Comparison of ENCODE assay signal across 20 cellular contexts in the genomic region with DNA sequence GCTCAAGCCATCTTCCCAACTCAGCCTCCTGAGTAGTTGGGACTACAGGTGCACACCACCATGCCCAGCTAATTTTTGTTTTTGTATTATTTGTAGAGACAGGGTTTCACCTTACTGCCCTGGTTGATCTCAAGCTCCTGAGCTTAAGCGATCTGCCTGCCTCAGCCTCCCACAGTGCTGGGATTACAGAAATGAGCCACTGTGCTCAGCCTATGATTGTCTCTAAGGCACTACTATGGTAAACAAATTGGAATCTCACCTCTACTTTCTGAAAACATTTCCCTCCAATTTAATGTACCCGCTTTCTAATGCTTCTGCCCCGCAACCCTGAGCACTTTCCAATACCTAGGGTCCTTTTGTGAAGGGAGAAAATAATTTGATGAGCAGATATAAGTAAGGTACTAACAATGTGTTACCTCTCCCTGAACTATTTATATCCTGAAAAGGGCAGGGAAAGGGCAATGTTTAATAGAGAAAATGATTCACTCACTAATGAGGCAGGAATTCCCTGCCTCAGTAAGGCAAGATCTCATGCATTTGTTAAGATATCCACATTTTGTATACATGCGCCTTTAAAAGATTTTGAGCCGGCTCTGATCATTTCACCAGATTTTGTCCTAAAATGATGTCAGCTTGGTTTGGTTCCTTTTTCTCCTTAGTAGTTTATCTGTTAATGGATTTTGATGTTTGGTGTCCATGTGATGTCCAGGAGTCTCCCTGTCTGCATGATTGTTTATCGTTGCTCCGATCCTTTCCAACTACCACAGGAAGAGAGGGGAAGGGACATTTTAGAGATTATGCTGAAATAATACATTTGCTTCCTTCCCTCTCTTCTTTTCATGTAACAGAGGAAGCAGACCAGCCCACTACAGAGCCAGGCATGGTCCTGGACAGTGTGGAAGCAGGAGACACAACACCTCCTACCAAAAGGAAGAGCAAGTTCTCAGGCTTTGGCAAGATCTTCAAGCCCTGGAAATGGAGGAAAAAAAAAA. TPM values are rescaled to one million over a fixed set of nuclear protein-coding genes. Genes with fewer than 3 reads are reported as not detected.
A peak's percentile ranks its signal among the peaks of the same experiment; 100 is the strongest.
DNase-seq lines count a peak whose midpoint lies in the region; ATAC-seq and TF ChIP-seq lines count a peak whose summit lies in the region.
"Had no signal": no experiment of that assay in that cellular context is flagged by ENCODE, and none has a peak within 500 bp of the region (broad histone marks: within the 10 kb centered on the region; RNA-seq: fewer than 3 reads in every experiment).

No MANE protein-coding gene starts in this region.

- H3K9me3 Mint-ChIP-seq in nephron, result no peaks in the 10 kb centered on the region
- H3K9me3 Mint-ChIP-seq: activated CD4-positive, alpha-beta memory T cell treated with anti-CD3 and anti-CD28 coated beads, Interleukin-2, amount 10 ng/mL, durations not matched to agents 7 days and 5 days; stimulated activated naive CD8-positive, alpha-beta T cell treated with anti-CD3 and anti-CD28 coated beads, Interleukin-15, Interleukin-2, amounts not matched to agents 100 ng/mL and 50 ng/mL, for 24 hours had no signal

- peaks cover 0 to 48% (median 3%) of the 10 kb centered on the region in 3 donors for H3K36me3 ChIP-seq in esophagus squamous epithelium
- no peaks in the 10 kb centered on the region for H3K36me3 ChIP-seq in uterus
- peaks cover 29% of the 10 kb centered on the region for H3K36me3 ChIP-seq in upper lobe of right lung
- H3K36me3 ChIP-seq: colonic mucosa had no signal

- no peak for TF ChIP-seq POLR2A in esophagus squamous epithelium (IDR thresholded peaks at IDR 0.05)
- no peak for TF ChIP-seq POLR2A in uterus (IDR thresholded peaks at IDR 0.05)

- peaks cover 41% of the 10 kb centered on the region for H3K36me3 Mint-ChIP-seq in nephron (ENCODE audit: low read depth)

- H3K4me3 Mint-ChIP-seq in nephron, result no peak overlapping the region
- H3K4me3 Mint-ChIP-seq: activated CD4-positive, alpha-beta memory T cell treated with anti-CD3 and anti-CD28 coated beads, Interleukin-2, amount 10 ng/mL, durations not matched to agents 7 days and 5 days; stimulated activated naive CD8-positive, alpha-beta T cell treated with anti-CD3 and anti-CD28 coated beads, Interleukin-15, Interleukin-2, amounts not matched to agents 100 ng/mL and 50 ng/mL, for 24 hours had no signal

- ATAC-seq in upper lobe of right lung, result no peak
- ATAC-seq: GM12878, left lobe of liver had no signal

- H3K4me1 ChIP-seq in esophagus squamous epithelium (peaks cover 8 to 32% (median 12%) of the 10 kb centered on the region in 3 donors), uterus (no peaks in the 10 kb centered on the region), upper lobe of right lung (peaks cover 13% of the 10 kb centered on the region)
- H3K4me1 ChIP-seq: colonic mucosa had no signal

- no peak overlapping the region for H3K4me3 ChIP-seq in esophagus squamous epithelium
- no peak overlapping the region for H3K4me3 ChIP-seq in uterus
- no peak overlapping the region for H3K4me3 ChIP-seq in upper lobe of right lung
- H3K4me3 ChIP-seq: ascending aorta, colonic mucosa, GM12878 had no signal

- TF ChIP-seq CTCF in esophagus squamous epithelium (IDR thresholded peaks at IDR 0.05) (no peak), nephron (IDR thresholded peaks at IDR 0.05; ENCODE audit: unreplicated experiment in 3 of 3) (no peak), uterus (IDR thresholded peaks at IDR 0.05) (no peak), upper lobe of right lung (IDR thresholded peaks at IDR 0.05) (no peak)

- intact Hi-C loops in esophagus squamous epithelium (cut with DNase I), result no loop called here
- intact Hi-C loops in uterus (cut with DNase I; ENCODE audit: low total_unique reads), result no loop called here
- intact Hi-C loops in upper lobe of right lung (cut with DNase I), result no loop called here

- H3K27ac ChIP-seq in esophagus squamous epithelium (peak overlapping the region; percentile 11 to 56 (median 38)), uterus (peak overlapping the region in 1 of 2 donors; percentile 68), upper lobe of right lung (no peak overlapping the region)
- H3K27ac ChIP-seq: ascending aorta, colonic mucosa had no signal

- DNase-seq in AG08395 (ENCODE audit: low spot score), result peak; percentile 11
- DNase-seq in M059J (ENCODE audit: low read depth), result peak; percentile 51
- DNase-seq in esophagus squamous epithelium (lab: John Stamatoyannopoulos, UW), result no peak
- DNase-seq in DMS79 (lab: John Stamatoyannopoulos, UW), result no peak
- no peak for DNase-seq in uterus
- no peak for DNase-seq in putamen (ENCODE audit: low spot score)
- no peak for DNase-seq in upper lobe of right lung
- DNase-seq: activated CD4-positive, alpha-beta memory T cell treated with anti-CD3 and anti-CD28 coated beads, Interleukin-2, amount 10 ng/mL, durations not matched to agents 7 days and 5 days; activated naive CD4-positive, alpha-beta T cell treated with Interleukin-2 at 50 U/mL for 16 hours; colonic mucosa; DMS 273 treated with DMSO at 0.1 percent for 48 hours; occipital lobe; SHP77 treated with DMSO at 0.1 percent for 48 hours; stimulated activated CD4-positive, alpha-beta T cell treated with anti-CD3 and anti-CD28 coated beads, Interleukin-2, amount 100 ng/mL, for 24 hours; T-helper 1 cell had no signal

- peaks cover 11% of the 10 kb centered on the region for H3K4me1 Mint-ChIP-seq in nephron

- 80 to 85% methylated on average over 7 of the region's 7 CpGs for WGBS in esophagus squamous epithelium, 2 donors

- no peaks in the 10 kb centered on the region for H3K27me3 ChIP-seq in esophagus squamous epithelium
- H3K27me3 ChIP-seq in uterus, result no peaks in the 10 kb centered on the region
- H3K27me3 ChIP-seq in upper lobe of right lung, result no peaks in the 10 kb centered on the region
- H3K27me3 ChIP-seq: ascending aorta, colonic mucosa had no signal

- no peaks in the 10 kb centered on the region for H3K27me3 Mint-ChIP-seq in nephron (ENCODE audit: low read depth)
- H3K27me3 Mint-ChIP-seq: activated CD4-positive, alpha-beta memory T cell treated with anti-CD3 and anti-CD28 coated beads, Interleukin-2, amount 10 ng/mL, durations not matched to agents 7 days and 5 days; stimulated activated naive CD8-positive, alpha-beta T cell treated with anti-CD3 and anti-CD28 coated beads, Interleukin-15, Interleukin-2, amounts not matched to agents 100 ng/mL and 50 ng/mL, for 24 hours had no signal

- H3K9me3 ChIP-seq in esophagus squamous epithelium (no peaks in the 10 kb centered on the region), uterus (no peaks in the 10 kb centered on the region), upper lobe of right lung (no peaks in the 10 kb centered on the region)
- H3K9me3 ChIP-seq: ascending aorta, colonic mucosa had no signal

- H3K27ac Mint-ChIP-seq in nephron, result peak overlapping the region in 2 of 3 experiments; percentile 50 to 71
- H3K27ac Mint-ChIP-seq: activated CD4-positive, alpha-beta memory T cell treated with anti-CD3 and anti-CD28 coated beads, Interleukin-2, amount 10 ng/mL, durations not matched to agents 7 days and 5 days; stimulated activated naive CD8-positive, alpha-beta T cell treated with anti-CD3 and anti-CD28 coated beads, Interleukin-15, Interleukin-2, amounts not matched to agents 100 ng/mL and 50 ng/mL, for 24 hours had no signal

RNA-seq across cellular contexts. Expression of a gene that starts 47.3 kb away (rescaled TPM):
- 36.8 and 49.1 TPM in 2 replicates for total RNA-seq in M059J (2014; rRNA removed; shearing (Covaris generic))
- total RNA-seq in esophagus squamous epithelium, result 10 to 100 TPM; 25.6 to 46.6 (median 35.8) TPM
- 10 to 100 TPM in 3 of 4 donors, 1 to 10 TPM in 1; 3.8 to 37.6 (median 13.8) TPM for total RNA-seq in uterus
- total RNA-seq in upper lobe of right lung, result 27.9 TPM

Comparison
In these comparisons a context has a peak if more than half of its experiments do, and no peak if none do; other contexts are left out.
1. DNase-seq: peak in AG08395 (single experiment) and M059J (single experiment); none in esophagus squamous epithelium (single experiment), DMS79 (single experiment), uterus (0 of 2), putamen (single experiment) and upper lobe of right lung (single experiment).